In the genomic region with DNA sequence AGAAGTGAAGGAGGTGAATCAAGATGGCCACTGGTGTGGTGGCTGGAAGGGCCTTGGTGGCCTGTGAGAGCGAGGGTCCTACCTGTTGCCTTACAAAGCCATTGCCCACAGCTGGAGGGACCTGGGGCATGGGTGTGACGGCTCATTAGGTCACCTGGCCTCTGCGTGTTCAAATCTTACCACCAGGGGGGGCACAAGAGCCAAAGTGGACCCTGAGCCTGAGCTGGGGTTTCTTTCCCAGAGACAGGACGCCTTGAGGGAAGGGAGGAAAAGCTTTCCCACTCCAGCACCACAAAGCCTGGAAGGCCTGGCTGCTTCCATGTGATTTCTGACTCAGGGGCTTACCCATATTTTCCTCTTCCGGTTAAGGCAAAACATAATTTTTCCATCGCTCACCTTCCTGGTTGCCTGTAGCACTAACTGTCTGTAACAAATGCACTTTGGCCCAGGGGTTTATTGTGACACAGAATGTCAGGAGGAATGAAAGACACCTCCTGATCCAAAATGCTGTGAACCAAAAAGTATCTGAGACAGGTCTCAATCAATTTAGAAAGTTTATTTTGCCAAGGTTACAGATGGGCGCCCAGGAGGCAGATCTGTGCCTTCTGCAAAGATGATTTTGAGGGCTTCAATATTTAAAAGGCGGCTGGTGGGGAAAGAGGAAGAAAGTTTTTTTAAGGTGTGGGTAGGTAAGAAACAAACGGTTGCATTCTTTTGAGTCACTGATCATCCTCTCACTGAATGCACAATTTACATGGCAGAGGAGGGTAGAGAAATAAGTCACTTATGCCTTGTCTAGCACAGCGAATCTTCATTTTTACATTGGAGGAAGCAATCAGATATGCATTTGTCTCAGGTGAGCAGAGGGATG, we compare ENCODE assay signal across 1 cellular context.
TF ChIP-seq lines count a peak whose summit lies in the region.

No MANE protein-coding gene starts in this region.

TF ChIP-seq in IMR-90, 13 proteins besides CTCF, POLR2A, EP300 and RAD21 (continued from another document):
- peak; percentile 65; the same call in 1 of the 2 replicates for TF ChIP-seq USF2 (IDR thresholded peaks at IDR 0.05; ENCODE audit: low read depth, low read length)
TF ChIP-seq in IMR-90: peak in this region for 4.
